In the genomic region with DNA sequence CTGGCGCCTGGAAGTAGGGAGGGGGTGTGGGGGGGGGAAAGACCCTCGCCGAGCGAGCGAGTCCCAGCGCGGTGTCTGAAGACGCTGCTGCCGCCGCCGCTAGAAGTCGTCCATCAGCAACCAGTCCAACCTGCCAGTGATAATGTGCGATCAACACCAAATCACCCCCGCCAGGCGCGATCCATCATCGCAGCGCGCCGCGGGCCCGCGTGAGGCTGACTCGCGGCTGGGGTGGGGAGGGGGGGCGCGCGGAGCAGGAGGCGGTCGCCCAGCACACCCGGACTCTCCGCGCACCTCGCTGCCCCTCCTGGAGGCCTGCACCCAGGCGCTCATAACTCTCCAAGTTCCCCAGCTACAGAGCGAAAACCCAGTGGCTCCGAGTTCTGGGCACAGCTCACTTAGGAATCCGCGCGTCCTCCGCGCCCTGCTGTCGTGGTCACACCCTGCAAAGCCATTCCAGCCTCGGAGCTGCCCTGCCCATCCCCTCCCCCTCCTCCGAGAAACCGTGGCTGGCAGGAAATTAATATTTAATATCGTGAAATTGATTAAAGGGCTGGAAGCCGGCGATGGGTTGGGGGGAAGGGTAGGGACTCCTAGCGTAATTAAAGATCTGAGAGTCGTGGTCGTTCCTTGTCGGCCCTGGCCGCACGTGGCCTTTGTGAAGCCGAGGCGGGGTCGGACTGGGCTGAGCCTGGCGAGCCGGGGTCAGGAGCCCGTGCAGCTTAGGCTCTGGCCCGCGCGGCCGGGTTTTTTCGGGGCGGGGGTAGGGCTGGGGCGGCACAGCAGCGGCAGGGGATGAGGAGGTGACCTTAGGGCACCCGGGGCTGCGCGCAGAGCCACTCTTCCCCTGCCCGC, we compare ENCODE assay signal across 9 cellular contexts. TPM values are rescaled to one million over a fixed set of nuclear protein-coding genes. Genes with fewer than 3 reads are reported as not detected.
DNase-seq lines count a peak whose midpoint lies in the region; ATAC-seq, FAIRE-seq and TF ChIP-seq lines count a peak whose summit lies in the region.
"Had no signal": no experiment of that assay in that cellular context is flagged by ENCODE, and none has a peak within 500 bp of the region (broad histone marks: within the 10 kb centered on the region; RNA-seq: fewer than 3 reads in every experiment).

No MANE protein-coding gene starts in this region.

- peak overlapping the region; percentile 84 to 92 for H3K4me2 ChIP-seq in H1 (ENCODE audit: insufficient read depth in 1 of 2, low read depth in 2 of 2, low read length in 2 of 2)

- H3K14ac ChIP-seq in H1 (ENCODE audit: insufficient read length): no peak overlapping the region

- no peak for FAIRE-seq in H1 (lab: Jason Lieb, UNC)

- no peak overlapping the region for H3K27ac Mint-ChIP-seq in CD4-positive, CD25-positive, alpha-beta regulatory T cell
- H3K27ac Mint-ChIP-seq: T-helper 1 cell treated with Interleukin-12 subunit alpha and Interleukin-12 subunit beta and Interleukin-4 antibody, amounts not matched to agents 30 μg/mL and 1 μg/mL, for 36 hours had no signal

- H2BK5ac ChIP-seq in H1 (ENCODE audit: low read depth, low read length): peak overlapping the region; percentile 66; the same call in 1 of the 2 replicates

- H3K27me3 Mint-ChIP-seq in CD4-positive, CD25-positive, alpha-beta regulatory T cell: peaks cover 5% of the 10 kb centered on the region

- no peak overlapping the region for H4K5ac ChIP-seq in H1 (ENCODE audit: insufficient read length, low read depth, low read length)

- peak overlapping the region; percentile 43 for H2BK120ac ChIP-seq in H1 (replicated peaks; ENCODE audit: low read depth, low read length)

- no peaks in the 10 kb centered on the region for H4K20me1 ChIP-seq in H1 (replicated peaks in 1 of 2; ENCODE audit: control insufficient read depth in 1 of 2, insufficient read depth in 2 of 2, low read length in 2 of 2)

- no peak overlapping the region for H2BK12ac ChIP-seq in H1 (ENCODE audit: low read depth, low read length)

- H3K79me1 ChIP-seq in H1 (ENCODE audit: low read depth, low read length): no peaks in the 10 kb centered on the region

- peak overlapping the region; percentile 85 for H4K8ac ChIP-seq in H1 (ENCODE audit: extremely low read depth, insufficient read depth, low read length)

- peaks cover 27% of the 10 kb centered on the region for H3K4me1 ChIP-seq in CD4-positive, CD25-positive, alpha-beta regulatory T cell (ENCODE audit: control insufficient read depth, insufficient read depth, low read length, poor library complexity, severe bottlenecking)
- H3K4me1 ChIP-seq in H1 (replicated peaks in 1 of 4; ENCODE audit: control insufficient read depth in 3 of 4, insufficient read depth in 4 of 4, low read length in 3 of 4) (peaks cover 0 to 13% (median 7%) of the 10 kb centered on the region in 4 experiments; a peak in 6 of 7 replicates), neuron (ENCODE audit: insufficient read depth, low read length) (peaks cover 6% of the 10 kb centered on the region)

- H3K9ac ChIP-seq in H1 (replicated peaks in 1 of 4; ENCODE audit: extremely low read depth in 1 of 4, low read depth in 3 of 4, low read length in 3 of 4): peak overlapping the region; percentile 10 to 68 (median 40); a peak in 6 of 7 replicates

- peaks cover 0 to 1% (median 0%) of the 10 kb centered on the region in 7 donors for H3K9me3 Mint-ChIP-seq in CD4-positive, CD25-positive, alpha-beta regulatory T cell
- H3K9me3 Mint-ChIP-seq: T-helper 1 cell treated with Interleukin-12 subunit alpha and Interleukin-12 subunit beta and Interleukin-4 antibody, amounts not matched to agents 30 μg/mL and 1 μg/mL, for 36 hours had no signal

- H2AFZ ChIP-seq in H1 (ENCODE audit: low read length) (no peak overlapping the region), neuron (ENCODE audit: low read depth, low read length) (peak overlapping the region; percentile 63)

- no peaks in the 10 kb centered on the region for H3K27me3 ChIP-seq in CD4-positive, CD25-positive, alpha-beta regulatory T cell (ENCODE audit: control insufficient read depth, insufficient read depth, low read length)
- H3K27me3 ChIP-seq in H1 (replicated peaks in 1 of 4; ENCODE audit: control insufficient read depth in 3 of 4, extremely low read depth in 1 of 4, insufficient read depth in 3 of 4, low read length in 3 of 4) (peaks cover 5 to 15% (median 12%) of the 10 kb centered on the region in 4 experiments), neuron (ENCODE audit: insufficient read depth, low read length) (no peaks in the 10 kb centered on the region)

- H3K4me3 ChIP-seq in CD4-positive, CD25-positive, alpha-beta regulatory T cell (ENCODE audit: low read depth, low read length): no peak overlapping the region
- peak overlapping the region; percentile 54 to 86 (median 62) for H3K4me3 ChIP-seq in H1 (ENCODE audit: extremely low read depth in 1 of 4, insufficient read depth in 2 of 4, low read depth in 3 of 4, low read length in 4 of 4)
- H3K4me3 ChIP-seq in neuron (ENCODE audit: low read length): peak overlapping the region; percentile 47

- H3K4ac ChIP-seq in H1 (replicated peaks; ENCODE audit: insufficient read length, low read depth, low read length): no peak overlapping the region

- H2AK5ac ChIP-seq in H1 (ENCODE audit: low read depth, low read length): peak overlapping the region; percentile 13; the same call in 1 of the 2 replicates

- H3K23ac ChIP-seq in H1 (ENCODE audit: insufficient read length): no peak overlapping the region

- no peaks in the 10 kb centered on the region for H3K36me3 ChIP-seq in CD4-positive, CD25-positive, alpha-beta regulatory T cell (ENCODE audit: control insufficient read depth, insufficient read depth, low read length)
- H3K36me3 ChIP-seq in H1 (ENCODE audit: control insufficient read depth in 2 of 4, insufficient read depth in 4 of 4, low read length in 3 of 4) (no peaks in the 10 kb centered on the region), neuron (ENCODE audit: insufficient read depth, low read length) (no peaks in the 10 kb centered on the region)

- peak overlapping the region; percentile 71 for H3K18ac ChIP-seq in H1 (ENCODE audit: extremely low read depth, low read length)

- H3K4me1 Mint-ChIP-seq in CD4-positive, CD25-positive, alpha-beta regulatory T cell: peaks cover 0 to 26% (median 6%) of the 10 kb centered on the region in 4 donors

- H3K23me2 ChIP-seq in H1 (ENCODE audit: low read depth, low read length): peaks cover 30% of the 10 kb centered on the region; the same call in 1 of the 2 replicates

- no peak for TF ChIP-seq CTCF in H1 (IDR thresholded peaks at IDR 0.05; ENCODE audit: control extremely low read depth in 1 of 3, insufficient read depth in 1 of 3, low read depth in 1 of 3, low read length in 3 of 3)

- no peaks in the 10 kb centered on the region for H3K9me3 ChIP-seq in CD4-positive, CD25-positive, alpha-beta regulatory T cell (ENCODE audit: control insufficient read depth in 2 of 2, low read length in 2 of 2)
- H3K9me3 ChIP-seq in H1 (ENCODE audit: insufficient read depth in 2 of 2, low read depth in 1 of 2, low read length in 1 of 2) (no peaks in the 10 kb centered on the region), neuron (ENCODE audit: low read length) (no peaks in the 10 kb centered on the region)

- TF ChIP-seq RAD21 in H1 (IDR thresholded peaks at IDR 0.05 in 1 of 2, conservative IDR thresholded peaks at IDR 0.05 in 1 of 2; ENCODE audit: low read depth in 2 of 2, low read length in 2 of 2): no peak

- peak overlapping the region; percentile 74 for H4K91ac ChIP-seq in H1 (replicated peaks; ENCODE audit: insufficient read length, low read length)

- WGBS in H1 (ENCODE audit: extremely low coverage in 1 of 2, insufficient coverage in 1 of 2, insufficient read length in 1 of 2, insufficient replicate concordance in 2 of 2, low coverage in 1 of 2, low lambda C conversion rate in 2 of 2, missing lambda C conversion rate in 1 of 2), 2 experiments: 4% methylated on average over 18 of the region's 73 CpGs; no CpG with 5 or more reads in 1 of the 2 experiments

- DNase-seq in CD4-positive, CD25-positive, alpha-beta regulatory T cell: peak in 1 of 3 donors; percentile 33
- DNase-seq in MV-4-11 (lab: John Stamatoyannopoulos, UW) (peak; percentile 21), H1 (ENCODE audit: low read depth in 1 of 2, low spot score in 2 of 2) (peak in 1 of 2 experiments; percentile 48), foreskin melanocyte (no peak)
- no peak for DNase-seq in stimulated activated CD4-positive, alpha-beta T cell treated with anti-CD3 and anti-CD28 coated beads, Interleukin-2, amount 100 ng/mL, for 48 hours

- no peak overlapping the region for H2BK20ac ChIP-seq in H1 (ENCODE audit: low read length)

- H2BK15ac ChIP-seq in H1 (ENCODE audit: low read length): no peak overlapping the region

- peak overlapping the region in 3 of 4 donors; percentile 82 to 91 (median 88) for H3K4me3 Mint-ChIP-seq in CD4-positive, CD25-positive, alpha-beta regulatory T cell

- no peaks in the 10 kb centered on the region for H3K36me3 Mint-ChIP-seq in CD4-positive, CD25-positive, alpha-beta regulatory T cell

- peak in 1 of 2 experiments; percentile 12; a peak in 1 of 3 replicates for TF ChIP-seq POLR2A in H1 (IDR thresholded peaks at IDR 0.05; ENCODE audit: control extremely low read depth in 1 of 2, low read depth in 2 of 2, low read length in 2 of 2)

- CTCF ChIA-PET in H1 (lab: Charles Lee; ENCODE audit: partially characterized antibody): interaction anchor here (1.0 to 1.6 kb wide), 2 partner anchors 13 to 21 kb away, joined by 3 to 5 read pairs; no protein-coding TSS in a partner anchor

- no peak for ATAC-seq in CD4-positive, CD25-positive, alpha-beta regulatory T cell (ENCODE audit: low read depth in 2 of 2)
- ATAC-seq in HG03039 (IDR thresholded peaks at IDR 0.05; ENCODE audit: unreplicated experiment): no peak
- no peak for ATAC-seq in HG02763 (IDR thresholded peaks at IDR 0.05; ENCODE audit: unreplicated experiment)

- peak overlapping the region; percentile 1 for H3K56ac ChIP-seq in H1 (replicated peaks; ENCODE audit: insufficient read length, low read depth, low read length)

- H3K27ac ChIP-seq in CD4-positive, CD25-positive, alpha-beta regulatory T cell (ENCODE audit: insufficient read depth, low read length, poor library complexity, severe bottlenecking): no peak overlapping the region
- H3K27ac ChIP-seq in H1 (ENCODE audit: low read depth, low read length): no peak overlapping the region; the same call in 1 of the 2 replicates

- H3K79me2 ChIP-seq in H1 (ENCODE audit: control insufficient read depth in 1 of 2, insufficient read depth in 2 of 2, low read length in 2 of 2): no peaks in the 10 kb centered on the region; a peak in 1 of 4 replicates

- POLR2A ChIA-PET in H1 (lab: Charles Lee; ENCODE audit: partially characterized antibody): interaction anchor here (0.8 to 20.0 kb wide), 9 partner anchors 8 to 146 kb away, joined by 3 to 509 read pairs (median 5); a partner anchor contains a TSS

- TF ChIP-seq EP300 in H1 (IDR thresholded peaks at IDR 0.05; ENCODE audit: borderline replicate concordance in 1 of 2, low read depth in 2 of 2, low read length in 2 of 2): no peak

RNA-seq across cellular contexts. Expression of a gene that starts 58.1 kb away (rescaled TPM):
- 38.0 TPM for total RNA-seq in CD4-positive, CD25-positive, alpha-beta regulatory T cell
- polyA plus RNA-seq in CD4-positive, CD25-positive, alpha-beta regulatory T cell: 1 to 10 TPM; 2.5 to 5.3 (median 3.2) TPM
- 50.8 and 54.7 TPM in 2 replicates for total RNA-seq in H1 (2021; fragmentation: NEBNext Ultra II Directional; extraction: Animal tissue kit (Norgen Biotek cat#: 25700))
- 25.0 and 38.7 TPM in 2 replicates for polyA plus RNA-seq in H1 (2011; rRNA removed)
- 23.7 TPM for polyA plus RNA-seq in H1 (2011; cell fraction: cytosol; rRNA removed)
- polyA plus RNA-seq in H1 (2011; cell fraction: nucleus; rRNA removed): 71.8 TPM
- polyA plus RNA-seq in H1 (2012, experiment 1 of 2): 30.9 to 39.5 TPM (median 38.0 TPM) in 4 replicates
- 13.5 TPM for polyA plus RNA-seq in H1 (2012, experiment 2 of 2)
- 27.2 TPM for polyA plus RNA-seq in H1 (2013, experiment 1 of 2)
- 25.2 TPM for polyA plus RNA-seq in H1 (2013, experiment 2 of 2)
- 34.2 and 37.3 TPM in 2 replicates for polyA minus RNA-seq in H1 (2011; rRNA and poly(A)+ RNA removed)
- polyA minus RNA-seq in H1 (2011; cell fraction: cytosol; rRNA and poly(A)+ RNA removed): 61.1 TPM
- 51.4 TPM for polyA minus RNA-seq in H1 (2011; cell fraction: nucleus; rRNA and poly(A)+ RNA removed)
